1 cellular context compared by ENCODE assay signal in the genomic region with DNA sequence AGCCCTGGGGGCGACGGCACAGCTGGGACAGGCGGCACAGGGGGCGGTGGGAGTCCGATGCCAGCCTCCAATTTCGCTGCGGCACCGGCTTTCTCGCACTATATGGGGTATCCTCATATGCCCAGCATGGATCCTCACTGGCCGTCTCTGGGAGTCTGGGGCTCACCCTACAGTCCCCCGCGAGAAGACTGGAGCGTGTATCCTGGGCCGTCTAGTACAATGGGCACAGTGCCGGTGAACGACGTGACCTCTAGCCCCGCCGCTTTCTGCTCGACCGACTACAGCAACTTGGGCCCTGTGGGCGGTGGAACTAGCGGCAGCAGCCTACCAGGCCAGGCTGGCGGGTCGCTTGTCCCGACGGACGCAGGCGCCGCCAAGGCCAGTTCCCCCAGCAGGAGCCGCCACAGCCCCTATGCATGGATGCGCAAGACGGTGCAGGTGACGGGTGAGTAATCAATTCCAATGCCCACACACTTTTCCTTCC.
TF ChIP-seq lines count a peak whose summit lies in the region.

No MANE protein-coding gene starts in this region.

TF ChIP-seq in WTC11, 78 proteins besides CTCF, POLR2A, EP300 and RAD21 (continued from another document):
- TF ChIP-seq, protein P1, sequence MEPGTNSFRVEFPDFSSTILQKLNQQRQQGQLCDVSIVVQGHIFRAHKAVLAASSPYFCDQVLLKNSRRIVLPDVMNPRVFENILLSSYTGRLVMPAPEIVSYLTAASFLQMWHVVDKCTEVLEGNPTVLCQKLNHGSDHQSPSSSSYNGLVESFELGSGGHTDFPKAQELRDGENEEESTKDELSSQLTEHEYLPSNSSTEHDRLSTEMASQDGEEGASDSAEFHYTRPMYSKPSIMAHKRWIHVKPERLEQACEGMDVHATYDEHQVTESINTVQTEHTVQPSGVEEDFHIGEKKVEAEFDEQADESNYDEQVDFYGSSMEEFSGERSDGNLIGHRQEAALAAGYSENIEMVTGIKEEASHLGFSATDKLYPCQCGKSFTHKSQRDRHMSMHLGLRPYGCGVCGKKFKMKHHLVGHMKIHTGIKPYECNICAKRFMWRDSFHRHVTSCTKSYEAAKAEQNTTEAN (CRISPR knock-in tag; IDR thresholded peaks at IDR 0.05), result no peak
- TF ChIP-seq NR2C2 (CRISPR knock-in tag; IDR thresholded peaks at IDR 0.05), result no peak
